In genomic region chr11:77611921-77612320, GRCh38 we compare ENCODE assay signal across 15 cellular contexts. TPM values are rescaled to one million over a fixed set of nuclear protein-coding genes. Genes with fewer than 3 reads are reported as not detected.
DNase-seq lines count a peak whose midpoint lies in the region; ATAC-seq and TF ChIP-seq lines count a peak whose summit lies in the region.
"Had no signal": no experiment of that assay in that cellular context is flagged by ENCODE, and none has a peak within 500 bp of the region (broad histone marks: within the 10 kb centered on the region; RNA-seq: fewer than 3 reads in every experiment).

No MANE protein-coding gene starts in this region.

- no peaks in the 10 kb centered on the region for H3K9me3 Mint-ChIP-seq in nephron progenitor cell
- H3K9me3 Mint-ChIP-seq: CD4-positive, alpha-beta memory T cell; HFFc6 had no signal

- no peaks in the 10 kb centered on the region for H3K4me1 Mint-ChIP-seq in nephron progenitor cell
- H3K4me1 Mint-ChIP-seq: CD4-positive, alpha-beta memory T cell had no signal

- no peak overlapping the region for H3K4me3 Mint-ChIP-seq in nephron progenitor cell
- H3K4me3 Mint-ChIP-seq: CD4-positive, alpha-beta memory T cell; HFFc6 had no signal

- CTCF ChIA-PET in IMR-90 (lab: Yijun Ruan, JAX): interaction anchor here (0.6 kb wide), 1 partner anchor 306 kb away, joined by 4 read pairs; no protein-coding TSS in a partner anchor

- peaks cover 11% of the 10 kb centered on the region for H3K36me3 ChIP-seq in IMR-90 (ENCODE audit: control insufficient read depth, insufficient read depth, low read length)

- H3K4ac ChIP-seq in IMR-90 (ENCODE audit: low read depth, low read length): no peak overlapping the region

- peaks cover 40% of the 10 kb centered on the region for H3K36me3 Mint-ChIP-seq in nephron progenitor cell (ENCODE audit: low read depth)

- no peak overlapping the region for H3K9ac ChIP-seq in IMR-90 (ENCODE audit: low read depth, low read length)

- no peak overlapping the region for H4K8ac ChIP-seq in IMR-90 (ENCODE audit: low read depth in 2 of 2, low read length in 2 of 2)

- POLR2A ChIA-PET in IMR-90 (lab: Charles Lee; ENCODE audit: unreplicated experiment): no interaction called here

- no peaks in the 10 kb centered on the region for H3K27me3 ChIP-seq in IMR-90 (ENCODE audit: control insufficient read depth, insufficient read depth, low read length)
- H3K27me3 ChIP-seq in right cardiac atrium (ENCODE audit: control insufficient read depth, insufficient read depth): no peaks in the 10 kb centered on the region
- H3K27me3 ChIP-seq: BE2C had no signal

- DNase-seq in AG10803 (ENCODE audit: low read depth): peak; percentile 46
- DNase-seq in IMR-90: no peak
- peak; percentile 76 to 85 for DNase-seq in erythroblast (lab: John Stamatoyannopoulos, UW)
- DNase-seq in nephron progenitor cell: no peak
- no peak for DNase-seq in HPDE6-E6E7 (ENCODE audit: extremely low spot score)
- DNase-seq in right cardiac atrium: no peak
- DNase-seq: BE2C; CD4-positive, alpha-beta memory T cell; DMS79 treated with DMSO at 0.1 percent for 48 hours; GDM1; HFFc6; KG1 had no signal

- H2BK120ac ChIP-seq in IMR-90 (ENCODE audit: low read depth, low read length): no peak overlapping the region

- peak overlapping the region; percentile 70 for H2AK9ac ChIP-seq in IMR-90 (replicated peaks; ENCODE audit: low read depth, low read length, poor library complexity)

- peaks cover 4 to 9% of the 10 kb centered on the region in 2 experiments; a peak in 2 of 4 replicates for H3K79me1 ChIP-seq in IMR-90 (ENCODE audit: low read depth in 1 of 2, low read length in 2 of 2)

- no peaks in the 10 kb centered on the region for H3K4me1 ChIP-seq in IMR-90 (ENCODE audit: control insufficient read depth, insufficient read depth, low read length)
- H3K4me1 ChIP-seq in right cardiac atrium (ENCODE audit: control insufficient read depth, insufficient read depth, low read length): no peaks in the 10 kb centered on the region
- H3K4me1 ChIP-seq: HAP-1 had no signal

- in situ Hi-C loops in IMR-90 (cut with MboI; ENCODE audit: low sequenced_read_pairs): no loop called here

- TF ChIP-seq RAD21 in IMR-90 (IDR thresholded peaks at IDR 0.05; ENCODE audit: low read length): no peak

- ATAC-seq in IMR-90 (ENCODE audit: low read depth) (peak; percentile 32), right cardiac atrium (no peak), GM19324 (IDR thresholded peaks at IDR 0.05; ENCODE audit: low FRiP score, unreplicated experiment) (no peak)

- no peak overlapping the region for H4K91ac ChIP-seq in IMR-90 (ENCODE audit: insufficient read depth, low read depth, low read length)

- no peaks in the 10 kb centered on the region for H3K27me3 Mint-ChIP-seq in nephron progenitor cell (ENCODE audit: low read depth, poor library complexity)
- H3K27me3 Mint-ChIP-seq: CD4-positive, alpha-beta memory T cell had no signal

- no peak overlapping the region for H3K4me3 ChIP-seq in AG10803 (ENCODE audit: low read length)
- H3K4me3 ChIP-seq in IMR-90 (ENCODE audit: insufficient read depth, low read depth, low read length): no peak overlapping the region
- no peak overlapping the region for H3K4me3 ChIP-seq in right cardiac atrium (ENCODE audit: low read length)
- H3K4me3 ChIP-seq: HAP-1 had no signal

- H3K27ac ChIP-seq in IMR-90 (ENCODE audit: insufficient read depth, low read length) (no peak overlapping the region), right cardiac atrium (ENCODE audit: low read length) (no peak overlapping the region)
- H3K27ac ChIP-seq: C4-2B had no signal

- dilution Hi-C loops in IMR-90 (cut with HindIII; ENCODE audit: low sequenced_read_pairs, unreplicated experiment): no loop called here

- H3K9me3 ChIP-seq in IMR-90 (ENCODE audit: control insufficient read depth, insufficient read depth, low read length) (no peaks in the 10 kb centered on the region), right cardiac atrium (ENCODE audit: control insufficient read depth, low read length) (no peaks in the 10 kb centered on the region)
- H3K9me3 ChIP-seq: BE2C, HAP-1 had no signal

- no peak overlapping the region for H3K4me2 ChIP-seq in IMR-90 (ENCODE audit: low read depth, low read length)

- TF ChIP-seq POLR2A in IMR-90 (IDR thresholded peaks at IDR 0.05; ENCODE audit: low read depth, low read length): no peak
- TF ChIP-seq POLR2A in erythroblast (IDR thresholded peaks at IDR 0.05; ENCODE audit: low read length): no peak

- no peak overlapping the region for H2BK15ac ChIP-seq in IMR-90 (ENCODE audit: low read depth, low read length)

- no peak overlapping the region for H2AK5ac ChIP-seq in IMR-90 (ENCODE audit: low read depth, low read length)

- BruUV-seq in IMR-90 (replicated peaks; lab: Mats Ljungman, UMichigan): no TSS peak

- H4K20me1 ChIP-seq in IMR-90 (ENCODE audit: insufficient read depth, low read length): no peaks in the 10 kb centered on the region

- peak overlapping the region; percentile 73 for H3K27ac Mint-ChIP-seq in nephron progenitor cell
- H3K27ac Mint-ChIP-seq: HFFc6 had no signal

- intact Hi-C loops in IMR-90 (cut with micrococcal nuclease) (loop anchor here (10.0 kb wide), 1 partner anchor 567 kb away; no protein-coding TSS in a partner anchor), right cardiac atrium (cut with DNase I) (no loop called here)

- H3K14ac ChIP-seq in IMR-90 (replicated peaks; ENCODE audit: low read depth, low read length): no peak overlapping the region

- TF ChIP-seq CTCF in AG10803 (conservative IDR thresholded peaks at IDR 0.05; ENCODE audit: low read length) (no peak), IMR-90 (conservative IDR thresholded peaks at IDR 0.05; ENCODE audit: low read depth, low read length) (no peak), nephron progenitor cell (IDR thresholded peaks at IDR 0.05) (no peak)

- H2BK20ac ChIP-seq in IMR-90 (ENCODE audit: low read depth, low read length): no peak overlapping the region

- no peak overlapping the region for H3K18ac ChIP-seq in IMR-90 (ENCODE audit: low read depth, low read length)

- H4K5ac ChIP-seq in IMR-90 (ENCODE audit: low read depth, low read length): no peak overlapping the region

- H2AFZ ChIP-seq in IMR-90 (replicated peaks; ENCODE audit: low read length, poor library complexity): no peak overlapping the region

- no peak overlapping the region for H3K56ac ChIP-seq in IMR-90 (ENCODE audit: extremely low read depth, insufficient read depth, low read length)

- peaks cover 6% of the 10 kb centered on the region; the same call in 1 of the 2 replicates for H3K9me1 ChIP-seq in IMR-90 (ENCODE audit: insufficient read depth, low read length)

- H3K23ac ChIP-seq in IMR-90 (ENCODE audit: low read depth, low read length): no peak overlapping the region; the same call in 1 of the 2 replicates

- no peak overlapping the region for H2BK5ac ChIP-seq in IMR-90 (ENCODE audit: low read depth, low read length, poor library complexity, severe bottlenecking)

TF ChIP-seq in IMR-90, 13 proteins besides CTCF, POLR2A, EP300 and RAD21:
- TF ChIP-seq BHLHE40 (IDR thresholded peaks at IDR 0.05; ENCODE audit: low read depth, low read length) (no peak), NFE2L2 (IDR thresholded peaks at IDR 0.05; ENCODE audit: low read depth, low read length) (no peak), RFX5 (IDR thresholded peaks at IDR 0.05; ENCODE audit: low read depth, low read length) (no peak), SMC3 (IDR thresholded peaks at IDR 0.05; ENCODE audit: low read depth, low read length) (no peak)

RNA-seq across cellular contexts. Expression of gene AQP11, which starts 22.2 kb away (rescaled TPM):
- 1.1 and 1.4 TPM in 2 replicates for total RNA-seq in IMR-90 (2012; rRNA removed)
- polyA plus RNA-seq in IMR-90 (2012; rRNA removed): 1.1 and 1.5 TPM in 2 replicates
- 0.86 and 2.2 TPM in 2 replicates for polyA plus RNA-seq in IMR-90 (2012; cell fraction: cytosol; rRNA removed)
- 1.0 and 3.2 TPM in 2 replicates for polyA plus RNA-seq in IMR-90 (2012; cell fraction: nucleus; rRNA removed; ENCODE audit: low replicate concordance)
- 1 to 10 TPM in 3 of 4 donors, under 1 TPM in 1; 0.64 to 1.6 (median 1.3) TPM for total RNA-seq in right cardiac atrium
- polyA plus RNA-seq in right cardiac atrium: 0.81 TPM

RNA-seq across cellular contexts. Expression of gene CLNS1A, which starts 25.7 kb away (rescaled TPM):
- 66.7 and 188 TPM in 2 replicates for total RNA-seq in IMR-90 (2012; rRNA removed)
- 88.0 and 97.0 TPM in 2 replicates for polyA plus RNA-seq in IMR-90 (2012; rRNA removed)
- polyA plus RNA-seq in IMR-90 (2012; cell fraction: cytosol; rRNA removed): 16.0 and 24.9 TPM in 2 replicates
- polyA plus RNA-seq in IMR-90 (2012; cell fraction: nucleus; rRNA removed; ENCODE audit: low replicate concordance): 9.7 and 42.8 TPM in 2 replicates
- 10 to 100 TPM; 71.5 to 84.7 (median 73.5) TPM for total RNA-seq in right cardiac atrium
- 69.4 TPM for polyA plus RNA-seq in right cardiac atrium

Comparison
In these comparisons a context has a peak if more than half of its experiments do, and no peak if none do; other contexts are left out.
1. DNase-seq: peak in AG10803 (single experiment) and erythroblast (2 of 2); none in IMR-90 (single experiment), nephron progenitor cell (single experiment), HPDE6-E6E7 (single experiment) and right cardiac atrium (0 of 3).